Comparison of ENCODE assay signal across 16 cellular contexts in genomic region chrX:17725176-17725575, GRCh38. TPM values are rescaled to one million over a fixed set of nuclear protein-coding genes. Genes with fewer than 3 reads are reported as not detected.
DNase-seq lines count a peak whose midpoint lies in the region; ATAC-seq, FAIRE-seq and TF ChIP-seq lines count a peak whose summit lies in the region.
"Had no signal": no experiment of that assay in that cellular context is flagged by ENCODE, and none has a peak within 500 bp of the region (broad histone marks: within the 10 kb centered on the region; RNA-seq: fewer than 3 reads in every experiment).

No MANE protein-coding gene starts in this region.

- BruUV-seq in PC-3 (replicated peaks; lab: Mats Ljungman, UMichigan), result no TSS peak

- H3K79me2 ChIP-seq in PC-3 (ENCODE audit: low read length), result no peaks in the 10 kb centered on the region

- H3K9me2 ChIP-seq in PC-3 (replicated peaks; ENCODE audit: low read length), result no peaks in the 10 kb centered on the region

- H3K4me2 ChIP-seq in PC-3 (ENCODE audit: low read length), result no peak overlapping the region
- H3K4me2 ChIP-seq: BLaER1 had no signal

- H3K36me3 ChIP-seq in PC-3 (ENCODE audit: low read depth, low read length) (no peaks in the 10 kb centered on the region), pancreas (no peaks in the 10 kb centered on the region)
- H3K36me3 ChIP-seq: BLaER1 had no signal

- ATAC-seq in PC-3 (no peak), pancreas (no peak)
- ATAC-seq: GM12878 had no signal

- H3K4me3 ChIP-seq in PC-3 (ENCODE audit: low read length) (no peak overlapping the region), pancreas (no peak overlapping the region)
- H3K4me3 ChIP-seq: BLaER1, GM12878, GM23248, HAP-1 had no signal

- H4K20me1 ChIP-seq in PC-3 (ENCODE audit: low read length), result no peaks in the 10 kb centered on the region

- H3K4me1 ChIP-seq in PC-3 (ENCODE audit: insufficient read depth, low read length) (no peaks in the 10 kb centered on the region), pancreas (no peaks in the 10 kb centered on the region)
- H3K4me1 ChIP-seq: BLaER1 had no signal

- H3K9me3 ChIP-seq in PC-3 (ENCODE audit: low read length) (no peaks in the 10 kb centered on the region), pancreas (no peaks in the 10 kb centered on the region)
- H3K9me3 ChIP-seq: BLaER1, HAP-1 had no signal

- no peaks in the 10 kb centered on the region for H3K27me3 ChIP-seq in PC-3 (ENCODE audit: low read length)
- peaks cover 0 to 9% (median 0%) of the 10 kb centered on the region in 4 donors for H3K27me3 ChIP-seq in pancreas

- DNase-seq in Daoy (ENCODE audit: low read depth) (peak; percentile 36), PC-3 (peak; percentile 15), dermis microvascular lymphatic vessel endothelial cell (ENCODE audit: low read depth in 2 of 2) (peak; percentile 43 to 71), lung microvascular endothelial cell (ENCODE audit: low read depth in 2 of 2) (peak; percentile 28 to 69), cortex of kidney (lab: John Stamatoyannopoulos, UW) (no peak), pancreas (no peak), NCI-H510A treated with DMSO at 0.1 percent for 48 hours (lab: John Stamatoyannopoulos, UW) (no peak), iPS-NIHi7 (ENCODE audit: extremely low spot score) (no peak)
- DNase-seq: 8988T; CD4-positive, alpha-beta memory T cell; DMS153; DMS79; GM23248 had no signal

- CTCF ChIA-PET in PC-3 (lab: Charles Lee), result no interaction called here

- WGBS in pancreas, 2 donors, result 58 to 82% methylated on average over 2 of the region's 2 CpGs

- no peak overlapping the region for H3K27ac ChIP-seq in PC-3 (ENCODE audit: low read length)
- H3K27ac ChIP-seq in pancreas, result no peak overlapping the region
- H3K27ac ChIP-seq: BLaER1, GM23248 had no signal

- no peak for FAIRE-seq in pancreas (lab: Jason Lieb, UNC)
- FAIRE-seq: GM12878 had no signal

- no peaks in the 10 kb centered on the region for H3F3A ChIP-seq in PC-3 (ENCODE audit: low read length, unreplicated experiment)

- no peak overlapping the region for H3K9ac ChIP-seq in PC-3 (ENCODE audit: low read length)
- H3K9ac ChIP-seq: BLaER1, GM23248 had no signal

- POLR2A ChIA-PET in PC-3 (lab: Charles Lee; ENCODE audit: unreplicated experiment), result no interaction called here

- intact Hi-C loops in PC-3 (cut with micrococcal nuclease) (no loop called here), pancreas (cut with DNase I) (no loop called here)

- TF ChIP-seq CTCF in PC-3 (conservative IDR thresholded peaks at IDR 0.05; ENCODE audit: low read depth, low read length) (no peak), pancreas (IDR thresholded peaks at IDR 0.05) (no peak)

- H2AFZ ChIP-seq in PC-3 (ENCODE audit: low read length), result no peak overlapping the region
- H2AFZ ChIP-seq: GM23248 had no signal

RNA-seq across cellular contexts. Expression of gene SCML1, which starts 12.1 kb away (rescaled TPM):
- 4.9 and 6.5 TPM in 2 replicates for total RNA-seq in Daoy (2014; rRNA removed; shearing (Covaris generic))
- total RNA-seq in PC-3 (2014; rRNA removed) (11.2 and 13.0 TPM in 2 replicates), dermis microvascular lymphatic vessel endothelial cell (4.7 and 6.7 TPM in 2 replicates), lung microvascular endothelial cell (4.1 and 5.2 TPM in 2 replicates), pancreas (1 to 10 TPM; 3.8 to 6.1 (median 4.6) TPM)
- polyA plus RNA-seq in pancreas, result 10 to 100 TPM; 10.0 to 15.5 TPM

Comparison
In these comparisons a context has a peak if more than half of its experiments do, and no peak if none do; other contexts are left out.
1. DNase-seq: peak in Daoy (single experiment), PC-3 (single experiment), dermis microvascular lymphatic vessel endothelial cell (2 of 2) and lung microvascular endothelial cell (2 of 2); none in cortex of kidney (single experiment), pancreas (0 of 6), NCI-H510A treated with DMSO at 0.1 percent for 48 hours (single experiment) and iPS-NIHi7 (single experiment).